In genomic region chr20:63738687-63739128, GRCh38 we compare ENCODE assay signal across 1 cellular context.
A peak's percentile ranks its signal among the peaks of the same experiment; 100 is the strongest.
TF ChIP-seq lines count a peak whose summit lies in the region.

No MANE protein-coding gene starts in this region.

TF ChIP-seq in HepG2, 621 proteins besides CTCF, POLR2A, EP300 and RAD21 (continues in another document):
- TF ChIP-seq ATF2 (CRISPR knock-in tag; IDR thresholded peaks at IDR 0.05) (no peak), IRF2 (CRISPR knock-in tag; IDR thresholded peaks at IDR 0.05) (no peak), ZBTB25 (CRISPR knock-in tag; IDR thresholded peaks at IDR 0.05) (no peak), RCOR2 (CRISPR knock-in tag; IDR thresholded peaks at IDR 0.05) (peak; percentile 13; the same call in 1 of the 2 replicates), AGO2 (optimal IDR thresholded peaks at IDR 0.05; ENCODE audit: low read depth, low read length) (peak; percentile 99), ZNF253 (CRISPR knock-in tag; IDR thresholded peaks at IDR 0.05; ENCODE audit: borderline replicate concordance) (no peak), RBM22 (optimal IDR thresholded peaks at IDR 0.05; ENCODE audit: low read length) (peak; percentile 11), ZNF569 (CRISPR knock-in tag; IDR thresholded peaks at IDR 0.05; ENCODE audit: borderline replicate concordance) (0 out of 2 replicates have a peak, but pooled peaks have one; percentile 65), ARNT2 (CRISPR knock-in tag; IDR thresholded peaks at IDR 0.05; ENCODE audit: low read depth) (no peak), ZNF512 (CRISPR knock-in tag; IDR thresholded peaks at IDR 0.05) (peak; percentile 60; the same call in 1 of the 2 replicates), ELK4 (CRISPR knock-in tag; IDR thresholded peaks at IDR 0.05; ENCODE audit: borderline replicate concordance) (no peak), CBX5 (CRISPR knock-in tag; IDR thresholded peaks at IDR 0.05; ENCODE audit: borderline replicate concordance) (0 out of 2 replicates have a peak, but pooled peaks have one; percentile 2), ZSCAN21 (CRISPR knock-in tag; IDR thresholded peaks at IDR 0.05; ENCODE audit: borderline replicate concordance) (no peak), ZNF605 (CRISPR knock-in tag; IDR thresholded peaks at IDR 0.05) (peak; percentile 93; the same call in 1 of the 2 replicates), TERF1 (CRISPR knock-in tag; IDR thresholded peaks at IDR 0.05) (peak; percentile 27; the same call in 1 of the 2 replicates), RFXANK (CRISPR knock-in tag; IDR thresholded peaks at IDR 0.05) (no peak), ZBTB3 (CRISPR knock-in tag; IDR thresholded peaks at IDR 0.05; ENCODE audit: borderline replicate concordance, low read depth) (peak; percentile 29; the same call in 1 of the 2 replicates), ZHX1 (CRISPR knock-in tag; IDR thresholded peaks at IDR 0.05; ENCODE audit: low read depth) (0 out of 2 replicates have a peak, but pooled peaks have one; percentile 9), KLF12 (CRISPR knock-in tag; IDR thresholded peaks at IDR 0.05; ENCODE audit: borderline replicate concordance) (no peak), GFI1 (CRISPR knock-in tag; IDR thresholded peaks at IDR 0.05; ENCODE audit: borderline replicate concordance) (no peak), ZNF564 (CRISPR knock-in tag; IDR thresholded peaks at IDR 0.05) (0 out of 2 replicates have a peak, but pooled peaks have one; percentile 22), MTF2 (CRISPR knock-in tag; IDR thresholded peaks at IDR 0.05; ENCODE audit: borderline replicate concordance) (0 out of 2 replicates have a peak, but pooled peaks have one; percentile 70), ZNF335 (CRISPR knock-in tag; IDR thresholded peaks at IDR 0.05) (peak; percentile 67; the same call in 1 of the 2 replicates), NFE2L2 (IDR thresholded peaks at IDR 0.05; ENCODE audit: low read length) (no peak), CREB3 (CRISPR knock-in tag; IDR thresholded peaks at IDR 0.05) (no peak; the same call in 1 of the 2 replicates), ZNF781 (CRISPR knock-in tag; IDR thresholded peaks at IDR 0.05; ENCODE audit: borderline replicate concordance, not compliant biosample characterization) (peak; percentile 51), SCMH1 (CRISPR knock-in tag; IDR thresholded peaks at IDR 0.05; ENCODE audit: borderline replicate concordance) (no peak), TEAD2 (CRISPR knock-in tag; IDR thresholded peaks at IDR 0.05) (no peak), MYPOP (CRISPR knock-in tag; IDR thresholded peaks at IDR 0.05) (0 out of 2 replicates have a peak, but pooled peaks have one; percentile 60), HDAC1 (CRISPR knock-in tag; IDR thresholded peaks at IDR 0.05) (no peak), ZBTB7A (CRISPR knock-in tag; IDR thresholded peaks at IDR 0.05) (no peak), TAF15 (IDR thresholded peaks at IDR 0.05; ENCODE audit: low read depth, low read length, poor library complexity, severe bottlenecking) (no peak), SMYD3 (CRISPR knock-in tag; IDR thresholded peaks at IDR 0.05) (peak; percentile 77; the same call in 1 of the 2 replicates), ZBTB49 (CRISPR knock-in tag; IDR thresholded peaks at IDR 0.05; ENCODE audit: borderline replicate concordance) (no peak), MXD3 (CRISPR knock-in tag; IDR thresholded peaks at IDR 0.05) (no peak), JUN (CRISPR knock-in tag; IDR thresholded peaks at IDR 0.05) (no peak), HOMEZ (CRISPR knock-in tag; IDR thresholded peaks at IDR 0.05; ENCODE audit: low read depth) (no peak), ZNF761 (CRISPR knock-in tag; conservative IDR thresholded peaks at IDR 0.05) (peak; percentile 59; the same call in 1 of the 2 replicates), PRMT3 (CRISPR knock-in tag; IDR thresholded peaks at IDR 0.05; ENCODE audit: borderline replicate concordance, low read depth) (no peak), MBD4 (IDR thresholded peaks at IDR 0.05; ENCODE audit: borderline replicate concordance, low read length) (no peak), ZNF34 (CRISPR knock-in tag; IDR thresholded peaks at IDR 0.05; ENCODE audit: borderline replicate concordance) (0 out of 2 replicates have a peak, but pooled peaks have one; percentile 70), ZNF362 (CRISPR knock-in tag; IDR thresholded peaks at IDR 0.05; ENCODE audit: borderline replicate concordance) (no peak), ZNF326 (CRISPR knock-in tag; IDR thresholded peaks at IDR 0.05; ENCODE audit: borderline replicate concordance) (0 out of 2 replicates have a peak, but pooled peaks have one; percentile 12), ZNF816 (CRISPR knock-in tag; IDR thresholded peaks at IDR 0.05; ENCODE audit: borderline replicate concordance) (no peak), SP1 (IDR thresholded peaks at IDR 0.05) (no peak), SP1 (CRISPR knock-in tag; IDR thresholded peaks at IDR 0.05) (no peak), GPN1 (CRISPR knock-in tag; IDR thresholded peaks at IDR 0.05; ENCODE audit: borderline replicate concordance) (no peak)
